Comparison of ENCODE assay signal across 12 cellular contexts in genomic region chr16:19899605-19899955, GRCh38.
"Had no signal": no experiment of that assay in that cellular context is flagged by ENCODE, and none has a peak within 500 bp of the region (broad histone marks: within the 10 kb centered on the region; RNA-seq: fewer than 3 reads in every experiment).

No MANE protein-coding gene starts in this region.

- H3K4me1 Mint-ChIP-seq: activated naive CD4-positive, alpha-beta T cell treated with anti-CD3 and anti-CD28 coated beads, Interleukin-2, amount 10 ng/mL, durations not matched to agents 7 days and 5 days; activated naive CD8-positive, alpha-beta T cell treated with anti-CD3 and anti-CD28 coated beads, Interleukin-2, amount 50 U/mL, for 24 hours had no signal

- H3K27ac Mint-ChIP-seq: activated naive CD4-positive, alpha-beta T cell treated with anti-CD3 and anti-CD28 coated beads, Interleukin-2, amount 10 ng/mL, durations not matched to agents 7 days and 5 days; activated naive CD8-positive, alpha-beta T cell treated with anti-CD3 and anti-CD28 coated beads, Interleukin-2, amount 50 U/mL, for 24 hours; mesothelial cell of epicardium; stimulated activated effector memory CD8-positive, alpha-beta T cell treated with anti-CD3 and anti-CD28 coated beads, Interleukin-12 subunit alpha, Interleukin-12 subunit beta, amount 100 ng/mL, for 72 hours; type B pancreatic cell had no signal

- H3K9me3 ChIP-seq: colonic mucosa, ovary, psoas muscle, testis had no signal

- H3K27ac ChIP-seq: brain microvascular endothelial cell, colonic mucosa, ovary, psoas muscle, testis had no signal

- DNase-seq: activated CD4-positive, alpha-beta T cell treated with anti-CD3 and anti-CD28 coated beads for 1 hour; activated effector memory CD4-positive, alpha-beta T cell treated with Interleukin-2 at 50 U/mL for 16 hours; psoas muscle had no signal

- H3K27me3 ChIP-seq: brain microvascular endothelial cell, colonic mucosa, ovary, testis had no signal

- H3K36me3 Mint-ChIP-seq: activated naive CD4-positive, alpha-beta T cell treated with anti-CD3 and anti-CD28 coated beads, Interleukin-2, amount 10 ng/mL, durations not matched to agents 7 days and 5 days; mesothelial cell of epicardium; stimulated activated effector memory CD8-positive, alpha-beta T cell treated with anti-CD3 and anti-CD28 coated beads, Interleukin-12 subunit alpha, Interleukin-12 subunit beta, amount 100 ng/mL, for 72 hours; type B pancreatic cell had no signal

- H3K4me3 ChIP-seq: colonic mucosa, ovary, psoas muscle, testis had no signal

- H3K36me3 ChIP-seq: brain microvascular endothelial cell, colonic mucosa, ovary had no signal

- H3K9me3 Mint-ChIP-seq: activated naive CD4-positive, alpha-beta T cell treated with anti-CD3 and anti-CD28 coated beads, Interleukin-2, amount 10 ng/mL, durations not matched to agents 7 days and 5 days; activated naive CD8-positive, alpha-beta T cell treated with anti-CD3 and anti-CD28 coated beads, Interleukin-2, amount 50 U/mL, for 24 hours; mesothelial cell of epicardium; stimulated activated effector memory CD8-positive, alpha-beta T cell treated with anti-CD3 and anti-CD28 coated beads, Interleukin-12 subunit alpha, Interleukin-12 subunit beta, amount 100 ng/mL, for 72 hours; type B pancreatic cell had no signal

- H3K4me3 Mint-ChIP-seq: activated naive CD4-positive, alpha-beta T cell treated with anti-CD3 and anti-CD28 coated beads, Interleukin-2, amount 10 ng/mL, durations not matched to agents 7 days and 5 days; activated naive CD8-positive, alpha-beta T cell treated with anti-CD3 and anti-CD28 coated beads, Interleukin-2, amount 50 U/mL, for 24 hours; mesothelial cell of epicardium; stimulated activated effector memory CD8-positive, alpha-beta T cell treated with anti-CD3 and anti-CD28 coated beads, Interleukin-12 subunit alpha, Interleukin-12 subunit beta, amount 100 ng/mL, for 72 hours had no signal

- H3K4me1 ChIP-seq: colonic mucosa, psoas muscle, testis had no signal
